13 cellular contexts compared by ENCODE assay signal in genomic region chr20:8930691-8931090, GRCh38.
"Had no signal": no experiment of that assay in that cellular context is flagged by ENCODE, and none has a peak within 500 bp of the region (broad histone marks: within the 10 kb centered on the region; RNA-seq: fewer than 3 reads in every experiment).

No MANE protein-coding gene starts in this region.

- H3K9me3 ChIP-seq: lower lobe of right lung had no signal

- H3K4me1 ChIP-seq: foreskin keratinocyte, lower lobe of right lung had no signal

- H3K36me3 ChIP-seq: lower lobe of right lung had no signal

- DNase-seq: activated CD4-positive, alpha-beta T cell treated with anti-CD3 and anti-CD28 coated beads for 1 hour; activated CD4-positive, alpha-beta T cell treated with anti-CD3 and anti-CD28 coated beads, Interleukin-2, amount 50 U/mL, for 48 hours; activated naive CD4-positive, alpha-beta T cell treated with anti-CD3 and anti-CD28 coated beads for 36 hours; activated naive CD8-positive, alpha-beta T cell treated with anti-CD3 and anti-CD28 coated beads, Interleukin-2, amount 50 U/mL, for 24 hours; foreskin keratinocyte; glutamatergic neuron; hypothalamus; kidney; lower lobe of right lung; midbrain; stimulated activated CD4-positive, alpha-beta T cell treated with anti-CD3 and anti-CD28 coated beads, Interleukin-2, amount 100 ng/mL, for 48 hours; T-helper 1 cell had no signal

- ATAC-seq: activated naive CD8-positive, alpha-beta T cell treated with anti-CD3 and anti-CD28 coated beads, Interleukin-2, amount 50 U/mL, for 24 hours; foreskin keratinocyte; lower lobe of right lung; stimulated activated memory B cell treated with anti-CD40 and anti-IgM and Interleukin-4, amounts not matched to agents 10 μg/mL and 1 μg/mL and 100 μg/mL, for 72 hours had no signal

- H3K4me3 ChIP-seq: lower lobe of right lung had no signal

- H3K27ac ChIP-seq: foreskin keratinocyte, lower lobe of right lung had no signal

- H3K27me3 ChIP-seq: foreskin keratinocyte had no signal
